ENCODE assay signal across 9 cellular contexts in the genomic region with DNA sequence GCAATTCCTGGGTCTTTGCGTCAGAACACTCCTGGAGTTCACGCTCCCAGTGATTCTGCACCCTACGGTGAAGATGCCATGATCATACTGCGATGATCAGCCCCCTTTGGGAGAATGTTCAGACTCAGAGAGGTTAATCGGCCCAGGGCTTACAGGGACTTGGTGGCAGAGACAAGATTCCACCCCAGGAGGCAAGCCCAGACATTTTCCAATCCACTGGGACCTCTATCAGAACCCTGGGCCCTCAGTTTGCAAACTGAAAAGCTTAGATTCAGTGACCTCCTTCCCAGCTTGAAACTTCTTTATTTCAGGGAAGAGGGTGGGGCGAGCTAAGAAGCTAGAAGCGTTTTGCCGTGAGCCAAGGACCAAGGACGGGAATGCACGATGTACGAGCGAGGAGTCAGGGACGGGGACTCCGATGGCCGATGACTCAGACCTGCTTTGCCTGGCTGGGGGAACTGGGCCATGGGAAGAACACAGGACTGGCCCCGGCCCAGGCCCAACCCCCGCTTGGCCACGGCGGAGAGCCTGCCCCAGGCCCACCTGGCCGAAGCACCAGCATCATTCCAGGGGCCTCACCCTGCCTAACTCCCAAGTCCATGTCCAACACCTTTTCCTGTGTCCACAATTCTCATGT. TPM values are rescaled to one million over a fixed set of nuclear protein-coding genes. Genes with fewer than 3 reads are reported as not detected.
DNase-seq lines count a peak whose midpoint lies in the region; ATAC-seq and TF ChIP-seq lines count a peak whose summit lies in the region.
"Had no signal": no experiment of that assay in that cellular context is flagged by ENCODE, and none has a peak within 500 bp of the region (broad histone marks: within the 10 kb centered on the region; RNA-seq: fewer than 3 reads in every experiment).

No MANE protein-coding gene starts in this region.

- in situ Hi-C loops in KBM-7 (cut with MboI; ENCODE audit: low pct_unique_long_range_greater_than_20kb, low sequenced_read_pairs) = no loop called here

- H3K4me1 ChIP-seq in ascending aorta (peaks cover 0 to 12% of the 10 kb centered on the region in 2 donors), iPS-20b (ENCODE audit: insufficient read depth, low read length) (peaks cover 15% of the 10 kb centered on the region; the same call in 1 of the 2 replicates)

- DNase-seq in H4 (ENCODE audit: low spot score) (peak; percentile 78), ascending aorta (ENCODE audit: low spot score in 2 of 2) (peak in 1 of 2 donors; percentile 80), KBM-7 (no peak)
- DNase-seq in activated effector memory CD4-positive, alpha-beta T cell treated with Interleukin-2 at 50 U/mL for 16 hours = no peak

- H3K4me3 ChIP-seq in ascending aorta = no peak overlapping the region
- no peak overlapping the region; the same call in 1 of the 2 replicates for H3K4me3 ChIP-seq in iPS-20b (ENCODE audit: low read length)
- peak overlapping the region in 1 of 7 experiments; percentile 7 for H3K4me3 ChIP-seq in skin epidermis
- H3K4me3 ChIP-seq: GM12878 had no signal

- H3K9me3 ChIP-seq in ascending aorta (no peaks in the 10 kb centered on the region), iPS-20b (ENCODE audit: insufficient read depth, low read depth, low read length) (no peaks in the 10 kb centered on the region)

- intact Hi-C loops in ascending aorta (cut with DNase I) = no loop called here

- H3K27me3 ChIP-seq in ascending aorta (no peaks in the 10 kb centered on the region), iPS-20b (ENCODE audit: insufficient read depth, low read length) (no peaks in the 10 kb centered on the region)

- H3K27ac ChIP-seq in ascending aorta (peak overlapping the region; percentile 58 to 83), iPS-20b (ENCODE audit: low read length) (no peak overlapping the region), skin epidermis (peak overlapping the region; percentile 31 to 98 (median 86))

- ATAC-seq in GM19455 (IDR thresholded peaks at IDR 0.05; ENCODE audit: unreplicated experiment) = no peak
- no peak for ATAC-seq in GM18868 (IDR thresholded peaks at IDR 0.05; ENCODE audit: unreplicated experiment)

- no peaks in the 10 kb centered on the region for H3K36me3 ChIP-seq in ascending aorta
- no peaks in the 10 kb centered on the region for H3K36me3 ChIP-seq in iPS-20b (ENCODE audit: insufficient read depth, low read depth, low read length)

- TF ChIP-seq CTCF in ascending aorta (IDR thresholded peaks at IDR 0.05) = no peak

- peak overlapping the region; percentile 19; the same call in 1 of the 2 replicates for H3K9ac ChIP-seq in iPS-20b (ENCODE audit: low read depth, low read length)

RNA-seq across cellular contexts. Expression of gene SOCS3, which starts 34.7 kb away (rescaled TPM):
- total RNA-seq in H4 (2014; rRNA removed; shearing (Covaris generic)) = 29.2 and 43.0 TPM in 2 replicates
- 620 TPM for total RNA-seq in ascending aorta

RNA-seq across cellular contexts. Expression of gene PGS1, which starts 53.3 kb away (rescaled TPM):
- 20.4 and 27.5 TPM in 2 replicates for total RNA-seq in H4 (2014; rRNA removed; shearing (Covaris generic))
- total RNA-seq in ascending aorta = 41.8 TPM

Comparison
In these comparisons a context has a peak if more than half of its experiments do, and no peak if none do; other contexts are left out.
1. RNA of gene SOCS3, which starts 34.7 kb away (total RNA-seq): 620 TPM in ascending aorta (single experiment); 29.2 to 43.0 TPM in H4; every median in the first group is over 10 times any median in the second.